Comparison of ENCODE assay signal across 11 cellular contexts in the genomic region with DNA sequence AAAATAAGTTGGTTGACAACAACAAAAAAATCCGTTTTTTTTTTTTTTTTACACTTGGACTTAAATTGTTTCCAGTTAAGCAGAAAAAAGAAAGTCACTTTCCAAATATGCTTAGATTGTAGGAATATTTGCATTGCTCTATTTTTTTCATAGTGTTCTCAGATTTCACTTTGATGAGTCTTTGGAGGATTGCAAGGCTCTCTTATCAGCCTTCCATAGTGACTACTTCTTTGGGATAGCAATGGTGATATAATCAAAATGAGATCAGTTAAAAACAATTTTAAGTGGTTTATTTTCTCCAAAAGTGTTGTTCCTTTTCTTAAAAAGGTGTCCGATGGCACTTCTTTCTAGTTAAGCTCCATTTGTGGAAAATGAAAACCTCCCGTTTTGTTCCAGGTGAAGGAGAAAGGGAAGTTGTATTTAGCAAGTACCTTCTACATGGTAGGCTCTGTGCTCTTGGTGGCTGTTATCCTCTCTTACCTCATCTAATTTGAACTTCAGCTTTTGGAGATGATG. TPM values are rescaled to one million over a fixed set of nuclear protein-coding genes. Genes with fewer than 3 reads are reported as not detected.
DNase-seq lines count a peak whose midpoint lies in the region; ATAC-seq and TF ChIP-seq lines count a peak whose summit lies in the region.
"Had no signal": no experiment of that assay in that cellular context is flagged by ENCODE, and none has a peak within 500 bp of the region (broad histone marks: within the 10 kb centered on the region; RNA-seq: fewer than 3 reads in every experiment).

No MANE protein-coding gene starts in this region.

- intact Hi-C loops in natural killer cell (cut with micrococcal nuclease), result loop anchor here (5.0 kb wide), 1 partner anchor 207 kb away; no protein-coding TSS in a partner anchor

- no peak for ATAC-seq in natural killer cell treated with Interleukin-12 subunit alpha and Interleukin-12 subunit beta and Interleukin-15 and Interleukin-18, amount 100 ng/mL, for 72 hours
- ATAC-seq in natural killer cell (no peak), GM21381 (IDR thresholded peaks at IDR 0.05; ENCODE audit: unreplicated experiment) (no peak), HG03457 (IDR thresholded peaks at IDR 0.05; ENCODE audit: unreplicated experiment) (no peak)
- ATAC-seq: HCT116 had no signal

- H3K4me3 ChIP-seq in WI38 (ENCODE audit: low read depth, low read length) (peak overlapping the region; percentile 81), fibroblast of pulmonary artery (replicated peaks; ENCODE audit: low read depth, low read length) (no peak overlapping the region)

- H3K27ac Mint-ChIP-seq in natural killer cell treated with Interleukin-12 subunit alpha and Interleukin-12 subunit beta and Interleukin-15 and Interleukin-18, amount 100 ng/mL, for 72 hours, result peak overlapping the region in 1 of 2 donors; percentile 45
- H3K27ac Mint-ChIP-seq in natural killer cell, result no peak overlapping the region
- H3K27ac Mint-ChIP-seq: CD14-positive monocyte had no signal

- no peaks in the 10 kb centered on the region for H3K9me3 Mint-ChIP-seq in natural killer cell treated with Interleukin-12 subunit alpha and Interleukin-12 subunit beta and Interleukin-15 and Interleukin-18, amount 100 ng/mL, for 72 hours
- no peaks in the 10 kb centered on the region for H3K9me3 Mint-ChIP-seq in natural killer cell

- H3K4me3 Mint-ChIP-seq in natural killer cell treated with Interleukin-12 subunit alpha and Interleukin-12 subunit beta and Interleukin-15 and Interleukin-18, amount 100 ng/mL, for 72 hours, result peak overlapping the region; percentile 58
- H3K4me3 Mint-ChIP-seq in natural killer cell, result no peak overlapping the region

- H3K4me1 Mint-ChIP-seq in natural killer cell treated with Interleukin-12 subunit alpha and Interleukin-12 subunit beta and Interleukin-15 and Interleukin-18, amount 100 ng/mL, for 72 hours (ENCODE audit: low read depth in 2 of 2), result peaks cover 17 to 37% of the 10 kb centered on the region in 2 donors
- H3K4me1 Mint-ChIP-seq in natural killer cell, result peaks cover 19 to 25% of the 10 kb centered on the region in 2 donors

- no peak for DNase-seq in natural killer cell treated with Interleukin-12 subunit alpha and Interleukin-12 subunit beta and Interleukin-15 and Interleukin-18, amount 100 ng/mL, for 72 hours (ENCODE audit: low spot score)
- DNase-seq in natural killer cell (no peak), fibroblast of pulmonary artery (ENCODE audit: low read depth) (peak; percentile 21), NCI-H526 treated with DMSO at 0.1 percent for 48 hours (lab: John Stamatoyannopoulos, UW) (no peak)
- no peak for DNase-seq in activated CD4-positive, CD25-positive, alpha-beta regulatory T cell treated with anti-CD3 and anti-CD28 coated beads, Interleukin-2, amount 50 U/mL, for 72 hours
- DNase-seq: OCI-M1 had no signal

- peaks cover 12% of the 10 kb centered on the region for H3K36me3 Mint-ChIP-seq in natural killer cell treated with Interleukin-12 subunit alpha and Interleukin-12 subunit beta and Interleukin-15 and Interleukin-18, amount 100 ng/mL, for 72 hours
- H3K36me3 Mint-ChIP-seq in natural killer cell, result no peaks in the 10 kb centered on the region

- TF ChIP-seq CTCF in natural killer cell (IDR thresholded peaks at IDR 0.05) (no peak), WI38 (IDR thresholded peaks at IDR 0.05; ENCODE audit: low read depth, low read length) (no peak), fibroblast of pulmonary artery (IDR thresholded peaks at IDR 0.05; ENCODE audit: low read length, missing control alignments) (no peak)

- H3K27me3 Mint-ChIP-seq in natural killer cell treated with Interleukin-12 subunit alpha and Interleukin-12 subunit beta and Interleukin-15 and Interleukin-18, amount 100 ng/mL, for 72 hours, result peaks cover 21 to 45% of the 10 kb centered on the region in 2 donors
- H3K27me3 Mint-ChIP-seq in natural killer cell (ENCODE audit: low read depth in 2 of 2), result peaks cover 21 to 35% of the 10 kb centered on the region in 2 donors

RNA-seq across cellular contexts. Expression of a gene that starts 3.9 kb away (rescaled TPM):
- 1 to 10 TPM; 2.3 to 6.7 TPM for total RNA-seq in natural killer cell treated with Interleukin-12 subunit alpha and Interleukin-12 subunit beta and Interleukin-15 and Interleukin-18, amount 100 ng/mL, for 72 hours
- total RNA-seq in natural killer cell, result 10 to 100 TPM in 1 of 3 donors, 1 to 10 TPM in 2; 5.6 to 10.1 (median 6.1) TPM
